In genomic region chr2:37181726-37182684, GRCh38 we compare ENCODE assay signal across 15 cellular contexts. TPM values are rescaled to one million over a fixed set of nuclear protein-coding genes. Genes with fewer than 3 reads are reported as not detected.
DNase-seq lines count a peak whose midpoint lies in the region; ATAC-seq and TF ChIP-seq lines count a peak whose summit lies in the region.
"Had no signal": no experiment of that assay in that cellular context is flagged by ENCODE, and none has a peak within 500 bp of the region (broad histone marks: within the 10 kb centered on the region; RNA-seq: fewer than 3 reads in every experiment).

No MANE protein-coding gene starts in this region.

- no peak overlapping the region for H2BK12ac ChIP-seq in H9 (ENCODE audit: insufficient read length, low read depth, low read length)

- CTCF ChIA-PET in A673 (lab: Charles Lee) (no interaction called here), WTC11 (lab: Charles Lee) (interaction anchor here (1.0 to 1.6 kb wide), 2 partner anchors 9 to 695 kb away, joined by 3 read pairs; no protein-coding TSS in a partner anchor), GM10248 (lab: Yijun Ruan, JAX) (interaction anchor here (4.7 kb wide), 1 partner anchor 14 kb away, joined by 41 read pairs; no protein-coding TSS in a partner anchor)

- intact Hi-C loops in A673 (cut with micrococcal nuclease; ENCODE audit: unreplicated experiment): no loop called here

- H3K4me3 ChIP-seq in A673 (ENCODE audit: low read depth, low read length, poor library complexity, severe bottlenecking) (no peak overlapping the region), iPS-18a (ENCODE audit: low read length) (no peak overlapping the region)
- H3K4me3 ChIP-seq in effector memory CD4-positive, alpha-beta T cell (ENCODE audit: insufficient read depth, low read depth, low read length, poor library complexity, severe bottlenecking): no peak overlapping the region

- no peak overlapping the region for H3T11ph ChIP-seq in H9 (ENCODE audit: low read length)

- H2AK5ac ChIP-seq in H9 (ENCODE audit: insufficient read length, low read length): no peak overlapping the region

- no peak overlapping the region for H3K4ac ChIP-seq in H9 (ENCODE audit: low read depth, low read length)

- H3K36me3 Mint-ChIP-seq in H9 (ENCODE audit: insufficient read depth in 1 of 3, low read depth in 3 of 3) (no peaks in the 10 kb centered on the region), WTC11 (no peaks in the 10 kb centered on the region)
- H3K36me3 Mint-ChIP-seq: activated CD4-positive, alpha-beta memory T cell treated with anti-CD3 and anti-CD28 coated beads for 36 hours had no signal

- H3K4me1 Mint-ChIP-seq in H9: peaks cover 30 to 34% of the 10 kb centered on the region in 2 experiments
- H3K4me1 Mint-ChIP-seq in WTC11: peaks cover 26% of the 10 kb centered on the region

- H3K27ac Mint-ChIP-seq in H9 (peak overlapping the region; percentile 78 to 98 (median 88)), WTC11 (peak overlapping the region; percentile 75)
- H3K27ac Mint-ChIP-seq: activated CD4-positive, alpha-beta memory T cell treated with anti-CD3 and anti-CD28 coated beads for 36 hours had no signal

- H3K36me3 ChIP-seq in A673 (ENCODE audit: insufficient read depth, low read length, poor library complexity, severe bottlenecking): no peaks in the 10 kb centered on the region
- no peaks in the 10 kb centered on the region for H3K36me3 ChIP-seq in iPS-18a (ENCODE audit: control insufficient read depth, low read depth, low read length)
- H3K36me3 ChIP-seq in effector memory CD4-positive, alpha-beta T cell (ENCODE audit: control insufficient read depth, insufficient read depth, low read length): no peaks in the 10 kb centered on the region

- no peaks in the 10 kb centered on the region for H3K4me1 ChIP-seq in A673 (ENCODE audit: insufficient read depth, low read length, poor library complexity, severe bottlenecking)
- no peaks in the 10 kb centered on the region for H3K4me1 ChIP-seq in H9 (ENCODE audit: insufficient read depth, low read length)
- H3K4me1 ChIP-seq in iPS-18a (ENCODE audit: control insufficient read depth, low read depth, low read length): peaks cover 12% of the 10 kb centered on the region
- no peaks in the 10 kb centered on the region for H3K4me1 ChIP-seq in effector memory CD4-positive, alpha-beta T cell (ENCODE audit: control insufficient read depth, insufficient read depth, low read length, poor library complexity, severe bottlenecking)

- H2BK120ac ChIP-seq in H9 (ENCODE audit: low read depth, low read length, poor library complexity, severe bottlenecking): no peak overlapping the region

- no CpG with 5 or more reads among the region's 17 CpGs for WGBS in H9 (ENCODE audit: extremely low coverage, insufficient read length, low lambda C conversion rate)

- ATAC-seq in WTC11: peak; percentile 60
- no peak for ATAC-seq in HG03280 (IDR thresholded peaks at IDR 0.05; ENCODE audit: unreplicated experiment)

- H4K91ac ChIP-seq in H9 (ENCODE audit: insufficient read length, low read depth, low read length): no peak overlapping the region

- H3K9me3 Mint-ChIP-seq in H9 (no peaks in the 10 kb centered on the region), WTC11 (no peaks in the 10 kb centered on the region)
- H3K9me3 Mint-ChIP-seq: activated CD4-positive, alpha-beta memory T cell treated with anti-CD3 and anti-CD28 coated beads for 36 hours had no signal

- no peaks in the 10 kb centered on the region for H3K79me2 ChIP-seq in H9 (ENCODE audit: insufficient read depth, low read length)

- POLR2A ChIA-PET in A673 (lab: Charles Lee; ENCODE audit: low non-redundant PET): no interaction called here
- POLR2A ChIA-PET in WTC11 (lab: Charles Lee): interaction anchor here (0.7 to 0.8 kb wide), 2 partner anchors 23 to 552 kb away, joined by 3 to 4 read pairs; no protein-coding TSS in a partner anchor
- POLR2A ChIA-PET in GM10248 (lab: Yijun Ruan, JAX): no interaction called here

- no peak overlapping the region for H3K23ac ChIP-seq in H9 (ENCODE audit: insufficient read length, low read depth, low read length)

- H3K27me3 Mint-ChIP-seq in H9 (ENCODE audit: low read depth): no peaks in the 10 kb centered on the region
- no peaks in the 10 kb centered on the region for H3K27me3 Mint-ChIP-seq in WTC11 (ENCODE audit: low read depth)

- no peak overlapping the region for H4K5ac ChIP-seq in H9 (ENCODE audit: insufficient read length, low read depth, low read length)

- H3K27ac ChIP-seq in A673 (ENCODE audit: low read depth, low read length, poor library complexity, severe bottlenecking) (no peak overlapping the region), H9 (ENCODE audit: insufficient read length, low read depth, low read length) (peak overlapping the region; percentile 94), iPS-18a (ENCODE audit: low read length) (peak overlapping the region; percentile 22)
- no peak overlapping the region for H3K27ac ChIP-seq in effector memory CD4-positive, alpha-beta T cell (ENCODE audit: insufficient read depth, low read length, poor library complexity, severe bottlenecking)
- H3K27ac ChIP-seq: epithelial cell of prostate had no signal

- DNase-seq in A673 (ENCODE audit: low spot score) (peak; percentile 40), H9 (no peak), WTC11 (ENCODE audit: low spot score) (no peak), GM10248 (ENCODE audit: extremely low spot score) (no peak), LoVo (ENCODE audit: low spot score) (no peak)
- DNase-seq in effector memory CD4-positive, alpha-beta T cell: no peak
- DNase-seq: ACHN; activated CD4-positive, alpha-beta memory T cell treated with anti-CD3 and anti-CD28 coated beads for 36 hours; head of caudate nucleus; NCI-H1694; NCI-H510A treated with DMSO at 0.1 percent for 48 hours had no signal

- TF ChIP-seq CTCF in A673 (conservative IDR thresholded peaks at IDR 0.05; ENCODE audit: low read depth, low read length) (no peak), H9 (conservative IDR thresholded peaks at IDR 0.05) (no peak), WTC11 (IDR thresholded peaks at IDR 0.05) (no peak), GM10248 (IDR thresholded peaks at IDR 0.05; ENCODE audit: control extremely low read depth, extremely low read depth, low read depth, missing control alignments) (no peak)

- no peaks in the 10 kb centered on the region for H3K79me1 ChIP-seq in H9 (ENCODE audit: insufficient read depth, low read depth, low read length, poor library complexity, severe bottlenecking)

- no TSS peak for BruUV-seq in A673 (replicated peaks; lab: Mats Ljungman, UMichigan)

- no peak overlapping the region for H2AFZ ChIP-seq in H9 (ENCODE audit: low read length)

- no peaks in the 10 kb centered on the region for H4K20me1 ChIP-seq in H9 (ENCODE audit: control insufficient read depth, insufficient read depth, insufficient read length)

- H3K9ac ChIP-seq in H9 (ENCODE audit: extremely low read depth, insufficient read length, low read length) (no peak overlapping the region), iPS-18a (ENCODE audit: low read length) (peak overlapping the region; percentile 6)

- no peaks in the 10 kb centered on the region for H3K23me2 ChIP-seq in H9 (ENCODE audit: insufficient read length, low read depth, low read length, poor library complexity, severe bottlenecking)

- H3K14ac ChIP-seq in H9 (ENCODE audit: insufficient read depth, low read length): no peak overlapping the region

- H3K4me3 Mint-ChIP-seq in H9: peak overlapping the region in 1 of 2 experiments; percentile 34; a peak in 2 of 5 replicates
- H3K4me3 Mint-ChIP-seq in WTC11: no peak overlapping the region
- H3K4me3 Mint-ChIP-seq: activated CD4-positive, alpha-beta memory T cell treated with anti-CD3 and anti-CD28 coated beads for 36 hours had no signal

- no peaks in the 10 kb centered on the region for H3K27me3 ChIP-seq in A673 (replicated peaks; ENCODE audit: insufficient read depth, low read depth, low read length, poor library complexity)
- H3K27me3 ChIP-seq in H9 (ENCODE audit: insufficient read depth, low read length): no peaks in the 10 kb centered on the region
- H3K27me3 ChIP-seq in iPS-18a (ENCODE audit: control insufficient read depth, insufficient read depth, low read length): no peaks in the 10 kb centered on the region
- no peaks in the 10 kb centered on the region for H3K27me3 ChIP-seq in effector memory CD4-positive, alpha-beta T cell (replicated peaks; ENCODE audit: control insufficient read depth, insufficient read depth, low read length, poor library complexity, severe bottlenecking)

- no peak overlapping the region for H4K8ac ChIP-seq in H9 (replicated peaks; ENCODE audit: insufficient read length, low read depth, low read length)

- H2BK15ac ChIP-seq in H9 (ENCODE audit: low read depth, low read length): no peak overlapping the region

- H2BK20ac ChIP-seq in H9 (ENCODE audit: low read depth, low read length, poor library complexity, severe bottlenecking): no peak overlapping the region

- H3K9me3 ChIP-seq in A673 (ENCODE audit: low read depth, low read length, poor library complexity, severe bottlenecking): no peaks in the 10 kb centered on the region
- H3K9me3 ChIP-seq in H9 (ENCODE audit: control insufficient read depth, low read depth, low read length): no peaks in the 10 kb centered on the region
- H3K9me3 ChIP-seq in iPS-18a (ENCODE audit: control insufficient read depth, low read depth, low read length): no peaks in the 10 kb centered on the region
- H3K9me3 ChIP-seq in effector memory CD4-positive, alpha-beta T cell (ENCODE audit: control insufficient read depth, low read length): no peaks in the 10 kb centered on the region

- H2BK5ac ChIP-seq in H9 (ENCODE audit: insufficient read length, low read length): no peak overlapping the region

- no peak overlapping the region for H3K4me2 ChIP-seq in H9 (ENCODE audit: insufficient read depth, insufficient read length, low read length)

- H3K18ac ChIP-seq in H9 (ENCODE audit: insufficient read length, low read depth, low read length): no peak overlapping the region

- no peak overlapping the region for H3K56ac ChIP-seq in H9 (ENCODE audit: insufficient read length, low read depth, low read length)

RNA-seq across cellular contexts. Expression of gene SULT6B1, which starts 6.5 kb away (rescaled TPM):
- total RNA-seq in A673 (2021) (not detected in 2 replicates), H9 (2021) (not detected in 2 replicates), WTC11 (2021) (not detected in 3 replicates)
- total RNA-seq: activated CD4-positive, alpha-beta memory T cell treated with anti-CD3 and anti-CD28 coated beads for 36 hours; urinary bladder had no signal

RNA-seq across cellular contexts. Expression of gene CEBPZOS, which starts 14.3 kb away (rescaled TPM):
- 56.9 and 61.8 TPM in 2 replicates for total RNA-seq in A673 (2021)
- total RNA-seq in H9 (2021): 0.64 and 1.5 TPM in 2 replicates
- total RNA-seq in WTC11 (2021): 123 to 136 TPM (median 129 TPM) in 3 replicates

RNA-seq across cellular contexts. Expression of gene EIF2AK2, which starts 25.2 kb away (rescaled TPM):
- total RNA-seq in A673 (2021): 64.4 and 68.4 TPM in 2 replicates
- 54.2 and 55.7 TPM in 2 replicates for total RNA-seq in H9 (2021)
- 34.2 to 42.3 TPM (median 40.7 TPM) in 3 replicates for total RNA-seq in WTC11 (2021)

RNA-seq across cellular contexts. Expression of gene CEBPZ, which starts 49.4 kb away (rescaled TPM):
- total RNA-seq in A673 (2021) (90.1 and 98.9 TPM in 2 replicates), H9 (2021) (252 and 281 TPM in 2 replicates), WTC11 (2021) (127 to 146 TPM (median 132 TPM) in 3 replicates)

RNA-seq across cellular contexts. Expression of gene NDUFAF7, which starts 49.5 kb away (rescaled TPM):
- total RNA-seq in A673 (2021) (21.1 and 25.0 TPM in 2 replicates), H9 (2021) (103 and 108 TPM in 2 replicates), WTC11 (2021) (42.9 to 57.8 TPM (median 44.9 TPM) in 3 replicates)

Comparison
In these comparisons a context has a peak if more than half of its experiments do, and no peak if none do; other contexts are left out.
1. H3K27ac ChIP-seq: peak in H9 (single experiment) and iPS-18a (single experiment); none in A673 (single experiment) and effector memory CD4-positive, alpha-beta T cell (single experiment).
2. RNA of gene CEBPZOS, which starts 14.3 kb away (total RNA-seq): 123 to 136 TPM in WTC11 and 56.9 to 61.8 TPM in A673; 0.64 to 1.5 TPM in H9; every median in the first group is over 10 times any median in the second.